In the genomic region with DNA sequence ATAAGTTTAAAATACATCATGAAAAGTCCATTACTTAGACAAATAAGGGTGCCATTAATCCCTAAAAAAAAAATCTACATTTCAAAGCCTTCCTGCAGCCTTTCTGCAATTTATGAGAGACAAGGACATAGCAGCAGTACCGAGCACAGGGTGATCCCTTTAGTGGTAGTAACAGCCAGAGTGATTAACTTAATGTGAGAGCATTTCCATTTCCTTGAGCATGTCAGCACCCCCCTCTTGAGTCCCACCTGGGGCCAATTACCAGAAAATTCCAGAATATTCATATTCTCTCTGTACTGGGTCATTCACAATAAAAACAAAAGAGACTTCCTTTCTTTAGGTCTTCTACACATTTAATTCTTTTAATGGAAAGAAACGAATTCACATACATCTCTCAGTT, we compare ENCODE assay signal across 24 cellular contexts.
DNase-seq lines count a peak whose midpoint lies in the region; ATAC-seq, FAIRE-seq and TF ChIP-seq lines count a peak whose summit lies in the region.
"Had no signal": no experiment of that assay in that cellular context is flagged by ENCODE, and none has a peak within 500 bp of the region (broad histone marks: within the 10 kb centered on the region; RNA-seq: fewer than 3 reads in every experiment).

No MANE protein-coding gene starts in this region.

- no peaks in the 10 kb centered on the region for H3K27me3 ChIP-seq in HUES48 (ENCODE audit: control insufficient read depth, insufficient read depth, low read length)
- H3K27me3 ChIP-seq in astrocyte (ENCODE audit: insufficient read depth, low read length) = no peaks in the 10 kb centered on the region
- no peaks in the 10 kb centered on the region for H3K27me3 ChIP-seq in iPS-18a (ENCODE audit: control insufficient read depth, insufficient read depth, low read length)
- H3K27me3 ChIP-seq in osteoblast (ENCODE audit: insufficient read depth, low read length) = no peaks in the 10 kb centered on the region
- H3K27me3 ChIP-seq in adrenal gland = no peaks in the 10 kb centered on the region
- H3K27me3 ChIP-seq: BE2C, Peyer's patch had no signal

- no peaks in the 10 kb centered on the region for H3K27me3 Mint-ChIP-seq in astrocyte (ENCODE audit: low read depth, unreplicated experiment)
- H3K27me3 Mint-ChIP-seq: CD4-positive, CD25-positive, alpha-beta regulatory T cell had no signal

- H3K4me1 ChIP-seq in HUES48 (ENCODE audit: control insufficient read depth, insufficient read depth, low read length) (peaks cover 65% of the 10 kb centered on the region), astrocyte (ENCODE audit: insufficient read depth, low read length) (peaks cover 34% of the 10 kb centered on the region), iPS-18a (ENCODE audit: control insufficient read depth, low read depth, low read length) (peaks cover 57% of the 10 kb centered on the region), osteoblast (ENCODE audit: insufficient read depth, low read length) (peaks cover 49% of the 10 kb centered on the region), adrenal gland (replicated peaks in 1 of 2) (no peaks in the 10 kb centered on the region)
- H3K4me1 ChIP-seq: BE2C, Peyer's patch had no signal

- ATAC-seq in GM18505 (IDR thresholded peaks at IDR 0.05; ENCODE audit: unreplicated experiment) (no peak), GM21423 (IDR thresholded peaks at IDR 0.05; ENCODE audit: unreplicated experiment) (no peak), SK-N-SH treated with all-trans-retinoic acid at 6 μM for 48 hours (no peak)
- ATAC-seq: GM12878 had no signal

- no peak for TF ChIP-seq POLR2A in GM18505 (IDR thresholded peaks at IDR 0.05; ENCODE audit: borderline replicate concordance, extremely low read depth, insufficient read depth, insufficient read length)
- no peak for TF ChIP-seq POLR2A in adrenal gland (IDR thresholded peaks at IDR 0.05)

- H2AFZ ChIP-seq in astrocyte (ENCODE audit: low read depth, low read length) (no peak overlapping the region), osteoblast (ENCODE audit: low read length) (no peak overlapping the region)

- no peak overlapping the region for H3K4me3 ChIP-seq in HUES48 (ENCODE audit: low read depth, low read length)
- no peak overlapping the region for H3K4me3 ChIP-seq in astrocyte (ENCODE audit: insufficient read depth, low read depth, low read length)
- no peak overlapping the region for H3K4me3 ChIP-seq in iPS-18a (ENCODE audit: low read length)
- H3K4me3 ChIP-seq in osteoblast (ENCODE audit: insufficient read depth, low read length) = no peak overlapping the region
- no peak overlapping the region for H3K4me3 ChIP-seq in adrenal gland
- H3K4me3 ChIP-seq: GM12878, HAP-1, Peyer's patch had no signal

- intact Hi-C loops in adrenal gland (cut with DNase I) = no loop called here

- H3K4me2 ChIP-seq in astrocyte (ENCODE audit: low read length) = no peak overlapping the region
- H3K4me2 ChIP-seq in osteoblast (ENCODE audit: insufficient read depth, low read length) = no peak overlapping the region

- H3K9ac ChIP-seq in HUES48 (ENCODE audit: low read depth, low read length) (no peak overlapping the region), astrocyte (ENCODE audit: low read length) (no peak overlapping the region), iPS-18a (ENCODE audit: low read length) (no peak overlapping the region)

- FAIRE-seq in astrocyte (lab: Jason Lieb, UNC) = no peak
- FAIRE-seq: GM12878 had no signal

- H3K36me3 Mint-ChIP-seq in astrocyte (ENCODE audit: low read depth, unreplicated experiment) = peaks cover 6% of the 10 kb centered on the region
- H3K36me3 Mint-ChIP-seq: CD4-positive, CD25-positive, alpha-beta regulatory T cell had no signal

- peaks cover 22% of the 10 kb centered on the region for H3K9me3 ChIP-seq in HUES48 (ENCODE audit: control insufficient read depth, insufficient read depth, low read length)
- peaks cover 5% of the 10 kb centered on the region for H3K9me3 ChIP-seq in astrocyte (ENCODE audit: insufficient read depth, low read depth, low read length)
- peaks cover 17% of the 10 kb centered on the region for H3K9me3 ChIP-seq in iPS-18a (ENCODE audit: control insufficient read depth, low read depth, low read length)
- H3K9me3 ChIP-seq in osteoblast (ENCODE audit: low read depth, low read length) = peaks cover 8% of the 10 kb centered on the region
- H3K9me3 ChIP-seq in adrenal gland (replicated peaks in 1 of 3) = no peaks in the 10 kb centered on the region
- H3K9me3 ChIP-seq: BE2C, Peyer's patch had no signal

- WGBS in adrenal gland, 4 donors = 73 to 82% (median 78%) methylated on average over 2 of the region's 2 CpGs

- H3K4me3 Mint-ChIP-seq in astrocyte (ENCODE audit: unreplicated experiment) = no peak overlapping the region
- H3K4me3 Mint-ChIP-seq: CD4-positive, CD25-positive, alpha-beta regulatory T cell had no signal

- DNase-seq in astrocyte (ENCODE audit: low read depth) (no peak), osteoblast (ENCODE audit: insufficient read length, low spot score, missing footprints) (no peak), adrenal gland (no peak)
- DNase-seq: BE2C; CD4-positive, CD25-positive, alpha-beta regulatory T cell; COR-L47; DMS 273 treated with DMSO at 0.1 percent for 48 hours; DMS79 treated with DMSO at 0.1 percent for 48 hours; KG1; NCI-H1092 treated with DMSO at 0.1 percent for 48 hours; NCI-H1436 treated with DMSO at 0.1 percent for 48 hours; NCI-H1930; NCI-H2227 treated with DMSO at 0.1 percent for 48 hours; NCI-H510A; NCI-H774; NK-92 treated with Interleukin-12 subunit alpha and Interleukin-12 subunit beta, amount 100 ng/mL, for 24 hours; Peyer's patch had no signal

- peak overlapping the region; percentile 94 for H3K27ac ChIP-seq in HUES48 (ENCODE audit: low read depth, low read length)
- H3K27ac ChIP-seq in astrocyte (ENCODE audit: low read depth, low read length) = no peak overlapping the region
- H3K27ac ChIP-seq in iPS-18a (ENCODE audit: low read length) = peak overlapping the region; percentile 53
- H3K27ac ChIP-seq in osteoblast (ENCODE audit: low read depth, low read length) = peak overlapping the region; percentile 84
- no peak overlapping the region for H3K27ac ChIP-seq in adrenal gland
- H3K27ac ChIP-seq: Peyer's patch had no signal

- H3K36me3 ChIP-seq in HUES48 (ENCODE audit: control insufficient read depth, insufficient read depth, low read length) = peaks cover 17% of the 10 kb centered on the region; the same call in 1 of the 2 replicates
- no peaks in the 10 kb centered on the region for H3K36me3 ChIP-seq in astrocyte (ENCODE audit: insufficient read depth, low read length)
- peaks cover 10% of the 10 kb centered on the region for H3K36me3 ChIP-seq in iPS-18a (ENCODE audit: control insufficient read depth, low read depth, low read length)
- peaks cover 27% of the 10 kb centered on the region for H3K36me3 ChIP-seq in osteoblast (ENCODE audit: insufficient read depth, low read length)
- no peaks in the 10 kb centered on the region for H3K36me3 ChIP-seq in adrenal gland (replicated peaks in 1 of 2)
- H3K36me3 ChIP-seq: BE2C, HAP-1, Peyer's patch had no signal

- H3K27ac Mint-ChIP-seq in astrocyte (ENCODE audit: unreplicated experiment) = peak overlapping the region; percentile 42

- no peaks in the 10 kb centered on the region for H4K20me1 ChIP-seq in astrocyte (ENCODE audit: insufficient read depth, low read length)
- H4K20me1 ChIP-seq in osteoblast (ENCODE audit: insufficient read depth, low read length) = no peaks in the 10 kb centered on the region

- TF ChIP-seq CTCF in astrocyte (IDR thresholded peaks at IDR 0.05; ENCODE audit: insufficient read depth, low read depth, low read length) (no peak), osteoblast (IDR thresholded peaks at IDR 0.05; ENCODE audit: extremely low read depth, low read depth, low read length) (no peak), adrenal gland (IDR thresholded peaks at IDR 0.05) (no peak)

- H3K79me2 ChIP-seq in astrocyte (ENCODE audit: insufficient read depth, low read length) (no peaks in the 10 kb centered on the region), osteoblast (ENCODE audit: insufficient read depth, low read length) (peaks cover 52% of the 10 kb centered on the region)

- peaks cover 13% of the 10 kb centered on the region for H3K9me3 Mint-ChIP-seq in astrocyte (ENCODE audit: unreplicated experiment)

- H3K4me1 Mint-ChIP-seq in astrocyte (ENCODE audit: low read depth, unreplicated experiment) = peaks cover 46% of the 10 kb centered on the region

TF ChIP-seq in SK-N-SH treated with all-trans-retinoic acid at 6 μM for 48 hours, 23 proteins besides CTCF, POLR2A, EP300 and RAD21:
- TF ChIP-seq CSRNP3 (CRISPR knock-in tag; IDR thresholded peaks at IDR 0.05) (no peak), ZFP3 (CRISPR knock-in tag; IDR thresholded peaks at IDR 0.05) (no peak), ZC3H10 (CRISPR knock-in tag; IDR thresholded peaks at IDR 0.05) (no peak), ZNF8 (CRISPR knock-in tag; IDR thresholded peaks at IDR 0.05) (no peak)
- TF ChIP-seq, protein P1, sequence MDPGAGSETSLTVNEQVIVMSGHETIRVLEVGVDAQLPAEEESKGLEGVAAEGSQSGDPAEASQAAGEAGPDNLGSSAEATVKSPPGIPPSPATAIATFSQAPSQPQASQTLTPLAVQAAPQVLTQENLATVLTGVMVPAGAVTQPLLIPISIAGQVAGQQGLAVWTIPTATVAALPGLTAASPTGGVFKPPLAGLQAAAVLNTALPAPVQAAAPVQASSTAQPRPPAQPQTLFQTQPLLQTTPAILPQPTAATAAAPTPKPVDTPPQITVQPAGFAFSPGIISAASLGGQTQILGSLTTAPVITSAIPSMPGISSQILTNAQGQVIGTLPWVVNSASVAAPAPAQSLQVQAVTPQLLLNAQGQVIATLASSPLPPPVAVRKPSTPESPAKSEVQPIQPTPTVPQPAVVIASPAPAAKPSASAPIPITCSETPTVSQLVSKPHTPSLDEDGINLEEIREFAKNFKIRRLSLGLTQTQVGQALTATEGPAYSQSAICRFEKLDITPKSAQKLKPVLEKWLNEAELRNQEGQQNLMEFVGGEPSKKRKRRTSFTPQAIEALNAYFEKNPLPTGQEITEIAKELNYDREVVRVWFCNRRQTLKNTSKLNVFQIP (CRISPR knock-in tag; IDR thresholded peaks at IDR 0.05; ENCODE audit: borderline replicate concordance, low read depth) = no peak

Comparison
In these comparisons a context has a peak if more than half of its experiments do, and no peak if none do; other contexts are left out.
1. H3K27ac ChIP-seq: peak in HUES48 (single experiment), iPS-18a (single experiment) and osteoblast (single experiment); none in astrocyte (single experiment) and adrenal gland (0 of 5).